ENCODE assay signal across 26 cellular contexts in genomic region chr2:239800785-239801184, GRCh38.
DNase-seq lines count a peak whose midpoint lies in the region; ATAC-seq and TF ChIP-seq lines count a peak whose summit lies in the region.
"Had no signal": no experiment of that assay in that cellular context is flagged by ENCODE, and none has a peak within 500 bp of the region (broad histone marks: within the 10 kb centered on the region; RNA-seq: fewer than 3 reads in every experiment).

No MANE protein-coding gene starts in this region.

- peak; percentile 11 for DNase-seq in activated CD4-positive, CD25-positive, alpha-beta regulatory T cell treated with anti-CD3 and anti-CD28 coated beads, Interleukin-2, amount 50 U/mL, for 72 hours
- peak; percentile 1 for DNase-seq in D341Med (ENCODE audit: low spot score)
- DNase-seq in ecto neural progenitor cell (ENCODE audit: low spot score) = peak; percentile 31
- DNase-seq in sigmoid colon = peak; percentile 24
- DNase-seq in amygdala (lab: John Stamatoyannopoulos, UW) = no peak
- DNase-seq in dermis blood vessel endothelial cell = no peak
- DNase-seq: ACHN; C1 segment of cervical spinal cord; Calu3; CD8-positive, alpha-beta memory T cell; GDM1; IMR-90; NCI-H1105 treated with DMSO at 0.1 percent for 48 hours; NCI-H1694; NCI-H2081; NCI-H2171; NCI-H345; NCI-H524; NCI-H774; NK-92 treated with Interleukin-12 subunit alpha and Interleukin-12 subunit beta, amount 100 ng/mL, for 24 hours had no signal

- no peak for ATAC-seq in activated CD4-positive, CD25-positive, alpha-beta regulatory T cell treated with anti-CD3 and anti-CD28 coated beads, Interleukin-2, amount 50 U/mL, for 24 hours
- no peak for ATAC-seq in GM18519 (IDR thresholded peaks at IDR 0.05; ENCODE audit: low FRiP score, unreplicated experiment)
- ATAC-seq: HCT116 had no signal

- TF ChIP-seq CTCF in sigmoid colon (IDR thresholded peaks at IDR 0.05) = no peak

- H3K27me3 ChIP-seq in sigmoid colon = no peaks in the 10 kb centered on the region
- H3K27me3 ChIP-seq: Peyer's patch had no signal

- no peak for TF ChIP-seq EP300 in sigmoid colon (IDR thresholded peaks at IDR 0.05)

- H3K4me3 ChIP-seq in sigmoid colon = no peak overlapping the region
- H3K4me3 ChIP-seq: Peyer's patch had no signal

- H3K4me1 ChIP-seq in sigmoid colon = no peaks in the 10 kb centered on the region
- H3K4me1 ChIP-seq: Peyer's patch had no signal

- H3K27ac ChIP-seq in sigmoid colon = no peak overlapping the region
- H3K27ac ChIP-seq: 22Rv1, KMS-11, Peyer's patch had no signal

- H3K9me3 ChIP-seq in sigmoid colon = no peaks in the 10 kb centered on the region
- H3K9me3 ChIP-seq: Peyer's patch had no signal

- WGBS in sigmoid colon, 2 donors = 78 to 83% methylated on average over 14 of the region's 14 CpGs

- no peak for TF ChIP-seq POLR2A in sigmoid colon (IDR thresholded peaks at IDR 0.05)

- no peaks in the 10 kb centered on the region for H3K36me3 ChIP-seq in sigmoid colon
- H3K36me3 ChIP-seq: Peyer's patch had no signal

- intact Hi-C loops in sigmoid colon (cut with DNase I) = no loop called here

Comparison
In these comparisons a context has a peak if more than half of its experiments do, and no peak if none do; other contexts are left out.
1. DNase-seq: peak in activated CD4-positive, CD25-positive, alpha-beta regulatory T cell treated with anti-CD3 and anti-CD28 coated beads, Interleukin-2, amount 50 U/mL, for 72 hours (single experiment), D341Med (single experiment), ecto neural progenitor cell (single experiment) and sigmoid colon (single experiment); none in amygdala (0 of 56) and dermis blood vessel endothelial cell (single experiment).